In genomic region chr4:3300882-3301281, GRCh38 we compare ENCODE assay signal across 2 cellular contexts. TPM values are rescaled to one million over a fixed set of nuclear protein-coding genes. Genes with fewer than 3 reads are reported as not detected.
"Had no signal": no experiment of that assay in that cellular context is flagged by ENCODE, and none has a peak within 500 bp of the region (broad histone marks: within the 10 kb centered on the region; RNA-seq: fewer than 3 reads in every experiment).

No MANE protein-coding gene starts in this region.

RNA-seq across cellular contexts. Expression of gene MSANTD1, which starts 51.9 kb away (rescaled TPM):
- polyA plus RNA-seq: fibroblast of lung, keratinocyte had no signal
